Comparison of ENCODE assay signal across 12 cellular contexts in the genomic region with DNA sequence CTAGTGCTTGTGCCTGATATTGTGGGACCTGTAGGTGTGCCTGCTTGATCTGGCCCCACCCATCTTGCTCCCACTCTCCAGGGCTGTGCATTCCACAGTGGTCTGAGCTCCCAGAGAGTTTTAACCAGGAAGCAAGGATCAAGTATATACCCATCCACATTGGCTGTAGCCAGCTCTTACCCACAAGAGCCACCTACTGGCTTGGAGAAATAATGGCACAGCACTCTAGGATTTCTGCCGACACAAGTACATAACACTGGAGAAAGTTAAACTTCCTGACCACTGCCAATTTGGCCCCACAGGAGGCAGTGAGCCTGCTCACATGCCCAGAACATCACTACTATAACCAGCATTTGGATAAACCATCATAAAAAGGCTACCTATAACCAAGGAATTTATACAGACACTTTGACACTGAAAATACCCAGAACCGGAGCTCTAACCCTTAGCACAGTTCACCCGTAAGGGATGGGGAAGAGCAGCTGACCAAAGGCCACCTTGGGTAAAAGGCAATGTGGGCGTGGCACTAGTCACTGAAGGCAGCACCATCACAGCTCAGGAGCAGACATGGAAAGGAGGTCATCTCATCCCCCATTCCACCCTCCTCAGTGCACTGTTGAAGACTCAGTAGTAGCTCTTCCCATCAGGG.
A peak's percentile ranks its signal among the peaks of the same experiment; 100 is the strongest.
DNase-seq lines count a peak whose midpoint lies in the region; ATAC-seq and TF ChIP-seq lines count a peak whose summit lies in the region.
"Had no signal": no experiment of that assay in that cellular context is flagged by ENCODE, and none has a peak within 500 bp of the region (broad histone marks: within the 10 kb centered on the region; RNA-seq: fewer than 3 reads in every experiment).

No MANE protein-coding gene starts in this region.

- no peaks in the 10 kb centered on the region for H3K27me3 Mint-ChIP-seq in effector memory CD8-positive, alpha-beta T cell

- no peak for TF ChIP-seq POLR2A in NB4 (IDR thresholded peaks at IDR 0.05; ENCODE audit: extremely low read depth, insufficient read length)

- no peaks in the 10 kb centered on the region for H3K4me1 Mint-ChIP-seq in effector memory CD8-positive, alpha-beta T cell (ENCODE audit: low read depth in 2 of 2)

- H3K4me3 ChIP-seq in NB4 (ENCODE audit: low read depth, low read length) (no peak overlapping the region), cardiac fibroblast (replicated peaks in 1 of 2; ENCODE audit: low read depth in 2 of 2, low read length in 2 of 2) (no peak overlapping the region)
- H3K4me3 ChIP-seq: adrenal gland, esophagus muscularis mucosa, HAP-1 had no signal

- H3K36me3 Mint-ChIP-seq in effector memory CD8-positive, alpha-beta T cell (ENCODE audit: insufficient read depth): no peaks in the 10 kb centered on the region

- TF ChIP-seq CTCF in GM12873 (IDR thresholded peaks at IDR 0.05; ENCODE audit: insufficient read depth, low read depth, low read length, missing control alignments) (peak; percentile 14), NB4 (IDR thresholded peaks at IDR 0.05; ENCODE audit: low read depth, low read length) (peak; percentile 42), cardiac fibroblast (IDR thresholded peaks at IDR 0.05; ENCODE audit: low read depth, low read length) (peak; percentile 39)

- H3K9me3 Mint-ChIP-seq in effector memory CD8-positive, alpha-beta T cell: peaks cover 7 to 10% of the 10 kb centered on the region in 2 donors

- DNase-seq in NB4 (ENCODE audit: low read depth): peak; percentile 31
- peak; percentile 18 to 56 for DNase-seq in cardiac fibroblast (ENCODE audit: low read depth in 2 of 2)
- peak; percentile 52 for DNase-seq in left lobe of liver (ENCODE audit: low spot score)
- DNase-seq in effector memory CD8-positive, alpha-beta T cell: no peak
- no peak for DNase-seq in cerebellum (ENCODE audit: low spot score)
- DNase-seq in NCI-H2107 (lab: John Stamatoyannopoulos, UW): no peak
- DNase-seq: adrenal gland, NCI-H187 treated with DMSO at 0.1 percent for 48 hours had no signal

- ATAC-seq in left lobe of liver: peak; percentile 99
- no peak for ATAC-seq in effector memory CD8-positive, alpha-beta T cell (replicated peaks)
- ATAC-seq: sciatic nerve had no signal

- H3K4me3 Mint-ChIP-seq in effector memory CD8-positive, alpha-beta T cell: no peak overlapping the region

- H3K27ac Mint-ChIP-seq in effector memory CD8-positive, alpha-beta T cell: no peak overlapping the region

Comparison
In these comparisons a context has a peak if more than half of its experiments do, and no peak if none do; other contexts are left out.
1. DNase-seq: peak in NB4 (single experiment), cardiac fibroblast (2 of 2) and left lobe of liver (single experiment); none in effector memory CD8-positive, alpha-beta T cell (0 of 3), cerebellum (single experiment) and NCI-H2107 (single experiment).
2. Peak in every context shown above with its lines, with median percentiles within 50 percentile points of each other: CTCF ChIP-seq.